Comparison of ENCODE assay signal across 1 cellular context in genomic region chr14:69246331-69246730, GRCh38.
TF ChIP-seq lines count a peak whose summit lies in the region.

No MANE protein-coding gene starts in this region.

TF ChIP-seq in HepG2, 621 proteins besides CTCF, POLR2A, EP300 and RAD21:
- no peak for TF ChIP-seq ZSCAN5A (CRISPR knock-in tag; IDR thresholded peaks at IDR 0.05; ENCODE audit: borderline replicate concordance)
- TF ChIP-seq BRD4 (CRISPR knock-in tag; IDR thresholded peaks at IDR 0.05), result no peak
- TF ChIP-seq, protein P1, sequence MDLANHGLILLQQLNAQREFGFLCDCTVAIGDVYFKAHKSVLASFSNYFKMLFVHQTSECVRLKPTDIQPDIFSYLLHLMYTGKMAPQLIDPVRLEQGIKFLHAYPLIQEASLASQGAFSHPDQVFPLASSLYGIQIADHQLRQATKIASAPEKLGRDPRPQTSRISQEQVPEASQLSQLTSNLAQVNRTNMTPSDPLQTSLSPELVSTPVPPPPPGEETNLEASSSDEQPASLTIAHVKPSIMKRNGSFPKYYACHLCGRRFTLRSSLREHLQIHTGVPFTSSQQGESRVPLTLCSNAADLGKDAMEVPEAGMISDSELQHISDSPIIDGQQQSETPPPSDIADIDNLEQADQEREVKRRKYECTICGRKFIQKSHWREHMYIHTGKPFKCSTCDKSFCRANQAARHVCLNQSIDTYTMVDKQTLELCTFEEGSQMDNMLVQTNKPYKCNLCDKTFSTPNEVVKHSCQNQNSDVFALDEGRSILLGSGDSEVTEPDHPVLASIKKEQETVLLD (CRISPR knock-in tag; IDR thresholded peaks at IDR 0.05; ENCODE audit: low read depth), result no peak
- no peak for TF ChIP-seq MAFK (conservative IDR thresholded peaks at IDR 0.05 in 1 of 2, IDR thresholded peaks at IDR 0.05 in 1 of 2; ENCODE audit: low read length in 2 of 2)
- TF ChIP-seq NR1H2 (CRISPR knock-in tag; IDR thresholded peaks at IDR 0.05; ENCODE audit: borderline replicate concordance, low read depth), result no peak
- no peak for TF ChIP-seq HINFP (CRISPR knock-in tag; IDR thresholded peaks at IDR 0.05; ENCODE audit: low read depth)
- TF ChIP-seq ZNF552 (CRISPR knock-in tag; IDR thresholded peaks at IDR 0.05; ENCODE audit: borderline replicate concordance), result no peak
